ENCODE assay signal across 8 cellular contexts in genomic region chr1:93908394-93909145, GRCh38. TPM values are rescaled to one million over a fixed set of nuclear protein-coding genes. Genes with fewer than 3 reads are reported as not detected.
A peak's percentile ranks its signal among the peaks of the same experiment; 100 is the strongest.
DNase-seq lines count a peak whose midpoint lies in the region; ATAC-seq and TF ChIP-seq lines count a peak whose summit lies in the region.

No MANE protein-coding gene starts in this region.

- peak overlapping the region; percentile 89 for H2AFZ ChIP-seq in DND-41 (ENCODE audit: low read depth, low read length)

- peaks cover 5% of the 10 kb centered on the region; the same call in 1 of the 2 replicates for H4K20me1 ChIP-seq in DND-41 (ENCODE audit: insufficient read depth, low read length)

- ATAC-seq in DND-41 (ENCODE audit: insufficient read depth, low read depth), result peak; percentile 64
- peak; percentile 36 for ATAC-seq in GM21390 (IDR thresholded peaks at IDR 0.05; ENCODE audit: unreplicated experiment)

- H3K27me3 ChIP-seq in DND-41 (ENCODE audit: insufficient read depth, low read length, poor library complexity) (no peaks in the 10 kb centered on the region), liver (ENCODE audit: control insufficient read depth in 4 of 4, insufficient read depth in 4 of 4, low read length in 3 of 4) (no peaks in the 10 kb centered on the region)

- H3K36me3 ChIP-seq in DND-41 (ENCODE audit: insufficient read depth, low read length) (peaks cover 5% of the 10 kb centered on the region), liver (ENCODE audit: control insufficient read depth in 4 of 4, insufficient read depth in 3 of 4, low read depth in 1 of 4, low read length in 3 of 4) (no peaks in the 10 kb centered on the region)

- H3K27ac ChIP-seq in DND-41 (ENCODE audit: low read length) (peak overlapping the region; percentile 75), VCaP (peak overlapping the region; percentile 86), liver (ENCODE audit: low read depth in 1 of 2, low read length in 2 of 2) (peak overlapping the region; percentile 98)

- peaks cover 58% of the 10 kb centered on the region for H3K79me2 ChIP-seq in DND-41 (ENCODE audit: insufficient read depth, low read length)

- DNase-seq in DND-41 (peak; percentile 60), HT-29 (ENCODE audit: low spot score) (peak; percentile 55), DMS153 treated with DMSO at 0.1 percent for 48 hours (lab: John Stamatoyannopoulos, UW; ENCODE audit: unreplicated experiment) (no peak)
- DNase-seq in central memory CD4-positive, alpha-beta T cell, result peak; percentile 56
- DNase-seq in stimulated activated CD4-positive, alpha-beta T cell treated with anti-CD3 and anti-CD28 coated beads, Interleukin-4, amount 100 ng/mL, for 48 hours (ENCODE audit: low read depth in 2 of 2), result peak; percentile 16 to 28

- H3K4me3 ChIP-seq in DND-41 (ENCODE audit: low read depth in 1 of 2, low read length in 2 of 2) (peak overlapping the region; percentile 64 to 83; a peak in 3 of 4 replicates), liver (ENCODE audit: low read depth in 1 of 3, low read length in 3 of 3) (peak overlapping the region; percentile 76 to 100 (median 84))

- H3K4me1 ChIP-seq in DND-41 (ENCODE audit: insufficient read depth, low read length) (peaks cover 61% of the 10 kb centered on the region), liver (ENCODE audit: control insufficient read depth in 4 of 4, insufficient read depth in 4 of 4, low read length in 3 of 4) (peaks cover 0 to 42% (median 32%) of the 10 kb centered on the region in 4 donors)

- TF ChIP-seq RAD21 in liver (IDR thresholded peaks at IDR 0.05), result no peak

- H3K9me3 ChIP-seq in DND-41 (ENCODE audit: insufficient read depth, low read length, severe bottlenecking) (no peaks in the 10 kb centered on the region), liver (ENCODE audit: control insufficient read depth in 4 of 4, low read length in 3 of 4) (no peaks in the 10 kb centered on the region)

- H3K4me2 ChIP-seq in DND-41 (ENCODE audit: insufficient read depth, low read length), result peak overlapping the region; percentile 78

- H3K9ac ChIP-seq in DND-41 (ENCODE audit: low read depth, low read length) (peak overlapping the region; percentile 86), liver (ENCODE audit: low read depth in 1 of 2, low read length in 2 of 2) (peak overlapping the region; percentile 57 to 74)

- TF ChIP-seq CTCF in DND-41 (IDR thresholded peaks at IDR 0.05; ENCODE audit: borderline replicate concordance, extremely low read depth, low read length, poor library complexity, severe bottlenecking) (no peak), VCaP (conservative IDR thresholded peaks at IDR 0.05) (no peak), liver (IDR thresholded peaks at IDR 0.05; ENCODE audit: low read depth, low read length, missing input control) (no peak)

- WGBS in liver, result under 1% methylated on average over 49 of the region's 49 CpGs

TF ChIP-seq in liver, 16 proteins besides CTCF, POLR2A, EP300 and RAD21:
- TF ChIP-seq SP1 (IDR thresholded peaks at IDR 0.05), result peak; percentile 6
- peak; percentile 61 to 65 for TF ChIP-seq HNF4A (conservative IDR thresholded peaks at IDR 0.05)
- TF ChIP-seq REST (IDR thresholded peaks at IDR 0.05), result no peak

RNA-seq across cellular contexts. Expression of gene GCLM, which starts 0.7 kb away (rescaled TPM):
- 6.7 and 7.9 TPM in 2 replicates for total RNA-seq in HT-29 (2014; rRNA removed; shearing (Covaris generic))
- 10 to 100 TPM in 1 of 2 donors, 1 to 10 TPM in 1; 8.9 to 49.1 TPM for total RNA-seq in liver
- polyA plus RNA-seq in liver, result 10 to 100 TPM; 14.2 to 19.1 TPM

RNA-seq across cellular contexts. Expression of gene DNTTIP2, which starts 29.6 kb away (rescaled TPM):
- total RNA-seq in HT-29 (2014; rRNA removed; shearing (Covaris generic)), result 15.1 and 15.4 TPM in 2 replicates
- total RNA-seq in liver, result 10 to 100 TPM; 12.8 to 14.0 TPM
- 10 to 100 TPM; 10.9 to 19.7 TPM for polyA plus RNA-seq in liver
